15 cellular contexts compared by ENCODE assay signal in genomic region chr9:94812343-94812742, GRCh38.
DNase-seq lines count a peak whose midpoint lies in the region; ATAC-seq, FAIRE-seq and TF ChIP-seq lines count a peak whose summit lies in the region.
"Had no signal": no experiment of that assay in that cellular context is flagged by ENCODE, and none has a peak within 500 bp of the region (broad histone marks: within the 10 kb centered on the region; RNA-seq: fewer than 3 reads in every experiment).

No MANE protein-coding gene starts in this region.

- POLR2A ChIA-PET in activated CD4-positive, alpha-beta T cell treated with anti-CD3 and anti-CD28 coated beads for 36 hours (lab: Charles Lee) = no interaction called here

- TF ChIP-seq CTCF in esophagus muscularis mucosa (IDR thresholded peaks at IDR 0.05) = no peak

- CTCF ChIA-PET in activated CD4-positive, alpha-beta T cell treated with anti-CD3 and anti-CD28 coated beads for 36 hours (lab: Charles Lee) = interaction anchor here (0.7 kb wide), 1 partner anchor 14 kb away, joined by 3 read pairs; no protein-coding TSS in a partner anchor

- DNase-seq in activated CD4-positive, alpha-beta T cell treated with anti-CD3 and anti-CD28 coated beads for 36 hours = peak; percentile 21
- DNase-seq in activated CD4-positive, alpha-beta T cell treated with anti-CD3 and anti-CD28 coated beads for 1 hour = no peak
- DNase-seq in adipocyte (ENCODE audit: low read depth) (peak; percentile 60), glomerular visceral epithelial cell (ENCODE audit: extremely low spot score) (peak; percentile 94), esophagus muscularis mucosa (ENCODE audit: extremely low spot score) (no peak), urothelium cell line (ENCODE audit: low spot score) (no peak)
- no peak for DNase-seq in stimulated activated naive B cell treated with anti-CD40 and anti-IgM and Interleukin-4, amounts not matched to agents 10 μg/mL and 1 μg/mL and 100 μg/mL, for 72 hours
- DNase-seq: activated CD4-positive, alpha-beta T cell treated with anti-CD3 and anti-CD28 coated beads, Interleukin-2, amount 50 U/mL, for 4 hours; foreskin melanocyte; GDM1; NCI-H2029 treated with DMSO at 0.1 percent for 48 hours had no signal

- no peak for FAIRE-seq in urothelium cell line (lab: Jason Lieb, UNC)
- FAIRE-seq: GM19239 had no signal

- intact Hi-C loops in activated CD4-positive, alpha-beta T cell treated with anti-CD3 and anti-CD28 coated beads for 36 hours (cut with DNase I, micrococcal nuclease) = no loop called here
- intact Hi-C loops in esophagus muscularis mucosa (cut with DNase I) = no loop called here

- peaks cover 7% of the 10 kb centered on the region for H3K4me1 Mint-ChIP-seq in activated CD4-positive, alpha-beta T cell treated with anti-CD3 and anti-CD28 coated beads for 36 hours
- peaks cover 13 to 23% of the 10 kb centered on the region in 2 donors for H3K4me1 Mint-ChIP-seq in stimulated activated naive B cell treated with anti-CD40 and anti-IgM and Interleukin-4, amounts not matched to agents 10 μg/mL and 1 μg/mL and 100 μg/mL, for 72 hours

- ATAC-seq in activated CD4-positive, alpha-beta T cell treated with anti-CD3 and anti-CD28 coated beads for 36 hours = peak; percentile 75
- ATAC-seq in stimulated activated naive B cell treated with anti-CD40 and anti-IgM and Interleukin-4, amounts not matched to agents 10 μg/mL and 1 μg/mL and 100 μg/mL, for 72 hours (replicated peaks) = peak; percentile 63 to 84
- ATAC-seq in GM21529 (IDR thresholded peaks at IDR 0.05; ENCODE audit: unreplicated experiment) = no peak

- WGBS in esophagus muscularis mucosa = 100% methylated on average over 2 of the region's 2 CpGs

- TF ChIP-seq POLR2A in esophagus muscularis mucosa (IDR thresholded peaks at IDR 0.05; ENCODE audit: low read depth) = no peak

- H3K27ac Mint-ChIP-seq in activated CD4-positive, alpha-beta T cell treated with anti-CD3 and anti-CD28 coated beads for 36 hours = no peak overlapping the region
- H3K27ac Mint-ChIP-seq in stimulated activated naive B cell treated with anti-CD40 and anti-IgM and Interleukin-4, amounts not matched to agents 10 μg/mL and 1 μg/mL and 100 μg/mL, for 72 hours = peak overlapping the region; percentile 22

- H3K27me3 ChIP-seq in adipocyte (replicated peaks; ENCODE audit: control insufficient read depth, insufficient read depth, low read length) = no peaks in the 10 kb centered on the region
- H3K27me3 ChIP-seq in esophagus muscularis mucosa = no peaks in the 10 kb centered on the region
- H3K27me3 ChIP-seq: SJSA1 had no signal

- H3K36me3 ChIP-seq in adipocyte (ENCODE audit: control insufficient read depth, insufficient read depth, low read length, severe bottlenecking) (no peaks in the 10 kb centered on the region), esophagus muscularis mucosa (peaks cover 0 to 10% (median 0%) of the 10 kb centered on the region in 4 donors)

- H3K36me3 Mint-ChIP-seq in activated CD4-positive, alpha-beta T cell treated with anti-CD3 and anti-CD28 coated beads for 36 hours (ENCODE audit: low read depth) = peaks cover 12% of the 10 kb centered on the region
- H3K36me3 Mint-ChIP-seq in stimulated activated naive B cell treated with anti-CD40 and anti-IgM and Interleukin-4, amounts not matched to agents 10 μg/mL and 1 μg/mL and 100 μg/mL, for 72 hours = peaks cover 28 to 56% of the 10 kb centered on the region in 2 donors

- no peak overlapping the region for H3K27ac ChIP-seq in esophagus muscularis mucosa (replicated peaks in 1 of 4)
- H3K27ac ChIP-seq: 22Rv1, SJSA1 had no signal

- H3K27me3 Mint-ChIP-seq in activated CD4-positive, alpha-beta T cell treated with anti-CD3 and anti-CD28 coated beads for 36 hours = no peaks in the 10 kb centered on the region
- no peaks in the 10 kb centered on the region for H3K27me3 Mint-ChIP-seq in stimulated activated naive B cell treated with anti-CD40 and anti-IgM and Interleukin-4, amounts not matched to agents 10 μg/mL and 1 μg/mL and 100 μg/mL, for 72 hours

- H3K4me3 ChIP-seq in adipocyte (ENCODE audit: low read length) (no peak overlapping the region), esophagus muscularis mucosa (no peak overlapping the region)
- H3K4me3 ChIP-seq: SJSA1 had no signal

- H3K9me3 Mint-ChIP-seq in activated CD4-positive, alpha-beta T cell treated with anti-CD3 and anti-CD28 coated beads for 36 hours (ENCODE audit: low read depth) = no peaks in the 10 kb centered on the region
- H3K9me3 Mint-ChIP-seq in stimulated activated naive B cell treated with anti-CD40 and anti-IgM and Interleukin-4, amounts not matched to agents 10 μg/mL and 1 μg/mL and 100 μg/mL, for 72 hours = no peaks in the 10 kb centered on the region

- no peak overlapping the region for H3K9ac ChIP-seq in adipocyte (ENCODE audit: low read length)

- TF ChIP-seq EP300 in esophagus muscularis mucosa (IDR thresholded peaks at IDR 0.05) = no peak

- H3K4me3 Mint-ChIP-seq in activated CD4-positive, alpha-beta T cell treated with anti-CD3 and anti-CD28 coated beads for 36 hours = no peak overlapping the region
- H3K4me3 Mint-ChIP-seq in stimulated activated naive B cell treated with anti-CD40 and anti-IgM and Interleukin-4, amounts not matched to agents 10 μg/mL and 1 μg/mL and 100 μg/mL, for 72 hours = no peak overlapping the region

- no peaks in the 10 kb centered on the region for H3K9me3 ChIP-seq in adipocyte (ENCODE audit: control insufficient read depth, low read length)
- H3K9me3 ChIP-seq in esophagus muscularis mucosa = no peaks in the 10 kb centered on the region
- H3K9me3 ChIP-seq: SJSA1 had no signal

- H3K4me1 ChIP-seq in adipocyte (ENCODE audit: control insufficient read depth, insufficient read depth, low read length) (peaks cover 25% of the 10 kb centered on the region), esophagus muscularis mucosa (peaks cover 15 to 30% (median 28%) of the 10 kb centered on the region in 4 donors)

Comparison
In these comparisons a context has a peak if more than half of its experiments do, and no peak if none do; other contexts are left out.
1. DNase-seq: peak in activated CD4-positive, alpha-beta T cell treated with anti-CD3 and anti-CD28 coated beads for 36 hours (single experiment), adipocyte (single experiment) and glomerular visceral epithelial cell (single experiment); none in activated CD4-positive, alpha-beta T cell treated with anti-CD3 and anti-CD28 coated beads for 1 hour (single experiment), stimulated activated naive B cell treated with anti-CD40 and anti-IgM and Interleukin-4, amounts not matched to agents 10 μg/mL and 1 μg/mL and 100 μg/mL, for 72 hours (single experiment), esophagus muscularis mucosa (single experiment) and urothelium cell line (single experiment).